2 cellular contexts compared by ENCODE assay signal in genomic region chr1:173229031-173229430, GRCh38. TPM values are rescaled to one million over a fixed set of nuclear protein-coding genes. Genes with fewer than 3 reads are reported as not detected.
DNase-seq lines count a peak whose midpoint lies in the region; ATAC-seq, FAIRE-seq and TF ChIP-seq lines count a peak whose summit lies in the region.
"Not testable (repeated sequence)": the region's sequence is repeated elsewhere in the genome, so short reads cannot be mapped to it uniquely, and the experiment has no call there.

No MANE protein-coding gene starts in this region.

- not testable (repeated sequence) for H4K20me1 ChIP-seq in HepG2 (ENCODE audit: insufficient read depth, low read length)

- H3K4me3 ChIP-seq in HepG2 (replicated peaks in 1 of 3; ENCODE audit: insufficient read depth in 1 of 3, low read depth in 2 of 3, low read length in 3 of 3), result not testable (repeated sequence)

- H2AFZ ChIP-seq in HepG2 (ENCODE audit: low read length), result not testable (repeated sequence)

- in situ Hi-C loops in HepG2 (cut with HindIII; ENCODE audit: extremely low pct_ligation_motif_present, low pct_unique_long_range_greater_than_20kb), result not testable (repeated sequence)

- not testable (repeated sequence) for ATAC-seq in WTC11, HepG2

- not testable (repeated sequence) for H3K4me2 ChIP-seq in HepG2 (ENCODE audit: low read depth, low read length)

- not testable (repeated sequence) for H3K9me3 ChIP-seq in HepG2 (ENCODE audit: low read length)

- not testable (repeated sequence) for TF ChIP-seq EP300 in HepG2 (IDR thresholded peaks at IDR 0.05; ENCODE audit: low read depth in 2 of 2, low read length in 2 of 2); HepG2 (CRISPR knock-in tag; IDR thresholded peaks at IDR 0.05; ENCODE audit: borderline replicate concordance)

- 64% methylated on average over 3 of the region's 3 CpGs for whole genome bisulfite sequencing in HepG2 (ENCODE audit: low lambda C conversion rate)

- not testable (repeated sequence) for H3K27me3 Mint-ChIP-seq in WTC11 (ENCODE audit: low read depth)

- not testable (repeated sequence) for TF ChIP-seq CTCF in WTC11 (IDR thresholded peaks at IDR 0.05); HepG2 (CRISPR knock-in tag; IDR thresholded peaks at IDR 0.05)

- FAIRE-seq in HepG2 (lab: Jason Lieb, UNC), result not testable (repeated sequence)

- not testable (repeated sequence) for H3K9ac ChIP-seq in HepG2 (ENCODE audit: insufficient read depth, low read depth, low read length)

- not testable (repeated sequence) for H3K27ac ChIP-seq in HepG2 (ENCODE audit: extremely low read length, insufficient read depth, low read length)

- not testable (repeated sequence) for TF ChIP-seq POLR2A in HepG2 (IDR thresholded peaks at IDR 0.05; ENCODE audit: insufficient read depth in 1 of 2, low read depth in 2 of 2, low read length in 2 of 2)

- not testable (repeated sequence) for H3K36me3 ChIP-seq in HepG2 (replicated peaks in 1 of 2; ENCODE audit: control insufficient read depth in 1 of 2, insufficient read depth in 2 of 2, low read length in 2 of 2)

- intact Hi-C loops in HepG2 (cut with micrococcal nuclease; ENCODE audit: unreplicated experiment), result not testable (repeated sequence)

- H3K27ac Mint-ChIP-seq in WTC11, result not testable (repeated sequence)

- POLR2A ChIA-PET in WTC11 (lab: Charles Lee); HepG2 (lab: Yijun Ruan, JAX): not testable (repeated sequence)

- DNase-seq in WTC11 (ENCODE audit: low spot score); HepG2 (ENCODE audit: low spot score): not testable (repeated sequence)

- not testable (repeated sequence) for H3K4me1 Mint-ChIP-seq in WTC11

- H3K79me2 ChIP-seq in HepG2 (ENCODE audit: insufficient read depth, low read length), result not testable (repeated sequence)

- not testable (repeated sequence) for H3K27me3 ChIP-seq in HepG2 (ENCODE audit: control insufficient read depth in 1 of 2, insufficient read depth in 2 of 2, low read length in 2 of 2)

- not testable (repeated sequence) for BruUV-seq in HepG2 (replicated peaks; lab: Mats Ljungman, UMichigan)

- CTCF ChIA-PET in WTC11 (lab: Charles Lee); HepG2 (lab: Yijun Ruan, JAX; ENCODE audit: low intra/inter-chr PET ratio, low total read pairs): not testable (repeated sequence)

- not testable (repeated sequence) for H3K4me1 ChIP-seq in HepG2 (ENCODE audit: insufficient read depth, low read length)

- H3K36me3 Mint-ChIP-seq in WTC11, result peaks cover 25% of the 10 kb centered on the region

- not testable (repeated sequence) for TF ChIP-seq RAD21 in HepG2 (CRISPR knock-in tag; IDR thresholded peaks at IDR 0.05)

- peaks cover 59% of the 10 kb centered on the region for H3K9me3 Mint-ChIP-seq in WTC11

- not testable (repeated sequence) for H3K4me3 Mint-ChIP-seq in WTC11

TF ChIP-seq in WTC11, 78 proteins besides CTCF, POLR2A, EP300 and RAD21:
- TF ChIP-seq ZNF317 (CRISPR knock-in tag; IDR thresholded peaks at IDR 0.05; ENCODE audit: borderline replicate concordance, low read depth), result peak; percentile 58; the same call in 1 of the 2 replicates

TF ChIP-seq in HepG2, 621 proteins besides CTCF, POLR2A, EP300 and RAD21:
- peak; percentile 84 for TF ChIP-seq ZNF317 (CRISPR knock-in tag; IDR thresholded peaks at IDR 0.05)
TF ChIP-seq in HepG2: peak in this region for 1; not testable (repeated sequence) for 620.

RNA-seq across cellular contexts. Expression of gene TNFSF4, which starts 21.9 kb away (rescaled TPM):
- total RNA-seq in WTC11 (2021) (0.48 to 0.81 TPM (median 0.78 TPM) in 3 replicates), HepG2 (2016; rRNA removed; fragmentation: Illumina TruSeq; extraction: Trizol) (2.4 and 3.2 TPM in 2 replicates)
- total RNA-seq in HepG2 (2016; cell fraction: cytosol; rRNA removed; fragmentation: Illumina TruSeq; extraction: Trizol; ENCODE audit: low read depth), result 0.30 and 0.53 TPM in 2 replicates
- 2.7 and 3.6 TPM in 2 replicates for total RNA-seq in HepG2 (2016; cell fraction: insoluble cytoplasmic fraction; rRNA removed; fragmentation: Illumina TruSeq; extraction: Trizol)
- total RNA-seq in HepG2 (2016; cell fraction: membrane; rRNA removed; fragmentation: Illumina TruSeq; extraction: Trizol), result 2.0 TPM in 2 replicates
- 2.8 and 3.0 TPM in 2 replicates for total RNA-seq in HepG2 (2016; cell fraction: nucleus; rRNA removed; fragmentation: Illumina TruSeq; extraction: Trizol)
- polyA plus RNA-seq in HepG2 (2011; rRNA removed), result 7.9 and 8.3 TPM in 2 replicates
- 3.3 and 6.8 TPM in 2 replicates for polyA plus RNA-seq in HepG2 (2011; cell fraction: cytosol; rRNA removed)
- 3.2 and 5.6 TPM in 2 replicates for polyA plus RNA-seq in HepG2 (2011; cell fraction: nucleus; rRNA removed)
- 9.1 and 11.8 TPM in 2 replicates for polyA plus RNA-seq in HepG2 (2012)
- polyA plus RNA-seq in HepG2 (2016; cell fraction: cytosol; fragmentation: Illumina TruSeq; extraction: Trizol; ENCODE audit: low read depth), result 0.17 and 0.19 TPM in 2 replicates
- 3.1 and 3.5 TPM in 2 replicates for polyA plus RNA-seq in HepG2 (2016; cell fraction: insoluble cytoplasmic fraction; fragmentation: Illumina TruSeq; extraction: Trizol; ENCODE audit: low read depth)
- polyA plus RNA-seq in HepG2 (2016; cell fraction: membrane; fragmentation: Illumina TruSeq; extraction: Trizol; ENCODE audit: low read depth), result 0.88 and 1.0 TPM in 2 replicates
- 2.0 and 2.1 TPM in 2 replicates for polyA plus RNA-seq in HepG2 (2016; cell fraction: nucleus; fragmentation: Illumina TruSeq; extraction: Trizol; ENCODE audit: insufficient read depth, low read depth)
- 0.47 and 5.8 TPM in 2 replicates for polyA minus RNA-seq in HepG2 (2011; rRNA and poly(A)+ RNA removed; ENCODE audit: low replicate concordance)
- polyA minus RNA-seq in HepG2 (2011; cell fraction: cytosol; rRNA and poly(A)+ RNA removed), result 4.8 and 5.8 TPM in 2 replicates
- polyA minus RNA-seq in HepG2 (2011; cell fraction: nucleus; rRNA and poly(A)+ RNA removed), result 23.4 and 33.6 TPM in 2 replicates
